24 cellular contexts compared by ENCODE assay signal in the genomic region with DNA sequence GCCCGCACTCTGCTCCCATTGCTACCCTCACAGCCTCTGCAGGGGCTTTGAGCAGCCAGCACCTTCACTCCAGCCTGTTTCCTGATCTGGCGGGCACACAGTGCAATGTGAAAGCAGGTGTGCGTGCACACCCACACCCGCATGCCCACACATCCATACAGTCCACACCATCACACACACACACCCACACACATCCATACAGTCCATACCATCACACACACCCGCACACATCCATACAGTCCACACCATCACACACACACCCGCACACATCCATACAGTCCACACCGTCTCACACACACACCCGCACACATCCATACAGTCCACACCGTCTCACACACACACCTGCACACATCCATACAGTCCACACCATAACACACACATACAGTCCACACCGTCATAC. TPM values are rescaled to one million over a fixed set of nuclear protein-coding genes. Genes with fewer than 3 reads are reported as not detected.
DNase-seq lines count a peak whose midpoint lies in the region; ATAC-seq, FAIRE-seq and TF ChIP-seq lines count a peak whose summit lies in the region.
"Had no signal": no experiment of that assay in that cellular context is flagged by ENCODE, and none has a peak within 500 bp of the region (broad histone marks: within the 10 kb centered on the region; RNA-seq: fewer than 3 reads in every experiment).

No MANE protein-coding gene starts in this region.

- peaks cover 0 to 69% (median 8%) of the 10 kb centered on the region in 3 donors for H3K36me3 ChIP-seq in tibial nerve

- peak; percentile 88 for FAIRE-seq in islet of Langerhans (lab: Jason Lieb, UNC)
- FAIRE-seq: A204.1 had no signal

- ATAC-seq in activated CD8-positive, alpha-beta memory T cell treated with anti-CD3 and anti-CD28 coated beads, Interleukin-2, amount 10 ng/mL, durations not matched to agents 7 days and 5 days, result peak; percentile 12
- no peak for ATAC-seq in stimulated activated naive CD8-positive, alpha-beta T cell treated with anti-CD3 and anti-CD28 coated beads, Interleukin-15, Interleukin-2, amounts not matched to agents 100 U/mL and 50 U/mL, for 24 hours
- ATAC-seq in HG02623 (IDR thresholded peaks at IDR 0.05; ENCODE audit: unreplicated experiment), result no peak

- CTCF ChIA-PET in activated CD8-positive, alpha-beta memory T cell treated with anti-CD3 and anti-CD28 coated beads, Interleukin-2, amount 10 ng/mL, durations not matched to agents 7 days and 5 days (lab: Charles Lee), result no interaction called here

- H3K36me3 Mint-ChIP-seq in activated CD8-positive, alpha-beta memory T cell treated with anti-CD3 and anti-CD28 coated beads, Interleukin-2, amount 10 ng/mL, durations not matched to agents 7 days and 5 days, result peaks cover 8% of the 10 kb centered on the region
- H3K36me3 Mint-ChIP-seq: IgD-negative memory B cell had no signal

- TF ChIP-seq EP300 in tibial nerve (IDR thresholded peaks at IDR 0.05), result no peak

- no peaks in the 10 kb centered on the region for H3K9me3 ChIP-seq in tibial nerve
- H3K9me3 ChIP-seq: BE2C had no signal

- WGBS in tibial nerve, 2 donors, result 74 to 81% methylated on average over 10 of the region's 10 CpGs

- no peak overlapping the region for H3K4me3 ChIP-seq in tibial nerve
- H3K4me3 ChIP-seq: lung had no signal

- H3K4me1 Mint-ChIP-seq in activated CD8-positive, alpha-beta memory T cell treated with anti-CD3 and anti-CD28 coated beads, Interleukin-2, amount 10 ng/mL, durations not matched to agents 7 days and 5 days, result no peaks in the 10 kb centered on the region

- no peaks in the 10 kb centered on the region for H3K9me3 Mint-ChIP-seq in activated CD8-positive, alpha-beta memory T cell treated with anti-CD3 and anti-CD28 coated beads, Interleukin-2, amount 10 ng/mL, durations not matched to agents 7 days and 5 days (ENCODE audit: low read depth)
- H3K9me3 Mint-ChIP-seq: IgD-negative memory B cell had no signal

- no peaks in the 10 kb centered on the region for H3K27me3 Mint-ChIP-seq in activated CD8-positive, alpha-beta memory T cell treated with anti-CD3 and anti-CD28 coated beads, Interleukin-2, amount 10 ng/mL, durations not matched to agents 7 days and 5 days
- H3K27me3 Mint-ChIP-seq: IgD-negative memory B cell had no signal

- H3K27ac ChIP-seq in caudate nucleus (ENCODE audit: low read depth, low read length) (peak overlapping the region; percentile 93), tibial nerve (peak overlapping the region in 3 of 4 donors; percentile 56 to 87 (median 80))

- peaks cover 0 to 68% (median 29%) of the 10 kb centered on the region in 4 donors for H3K4me1 ChIP-seq in tibial nerve
- H3K4me1 ChIP-seq: BE2C had no signal

- no peak for TF ChIP-seq POLR2A in tibial nerve (IDR thresholded peaks at IDR 0.05)

- H3K27me3 ChIP-seq in tibial nerve, result no peaks in the 10 kb centered on the region
- H3K27me3 ChIP-seq: BE2C had no signal

- H3K27ac Mint-ChIP-seq in activated CD8-positive, alpha-beta memory T cell treated with anti-CD3 and anti-CD28 coated beads, Interleukin-2, amount 10 ng/mL, durations not matched to agents 7 days and 5 days, result no peak overlapping the region

- no peak for TF ChIP-seq CTCF in tibial nerve (IDR thresholded peaks at IDR 0.05)

- no peak overlapping the region for H3K4me3 Mint-ChIP-seq in activated CD8-positive, alpha-beta memory T cell treated with anti-CD3 and anti-CD28 coated beads, Interleukin-2, amount 10 ng/mL, durations not matched to agents 7 days and 5 days

- no peak for DNase-seq in activated CD8-positive, alpha-beta memory T cell treated with anti-CD3 and anti-CD28 coated beads, Interleukin-2, amount 10 ng/mL, durations not matched to agents 7 days and 5 days
- no peak for DNase-seq in activated CD8-positive, alpha-beta memory T cell treated with anti-CD3 and anti-CD28 coated beads, Interleukin-2, amount 50 U/mL, for 48 hours
- peak in 2 of 61 donors; percentile 5 to 9 for DNase-seq in caudate nucleus (lab: John Stamatoyannopoulos, UW)
- no peak for DNase-seq in tibial nerve (ENCODE audit: low spot score in 2 of 2)
- DNase-seq in HuH-7.5 (ENCODE audit: low spot score), result no peak
- no peak for DNase-seq in stimulated activated naive CD8-positive, alpha-beta T cell treated with anti-CD3 and anti-CD28 coated beads, Interleukin-15, Interleukin-2, amounts not matched to agents 100 U/mL and 50 U/mL, for 24 hours
- DNase-seq: activated CD4-positive, alpha-beta T cell treated with anti-CD3 and anti-CD28 coated beads, Interleukin-2, amount 50 U/mL, for 1 hour; activated naive CD4-positive, alpha-beta T cell treated with Interleukin-2 at 50 U/mL for 16 hours; activated T-cell treated with anti-CD3 and anti-CD28 coated beads for 4 hours; aorta; BE2C; cerebellar nuclear complex; effector CD8-positive, alpha-beta T cell; MM.1S; NCI-H1694; NCI-H748 treated with DMSO at 0.1 percent for 48 hours; occipital lobe; SHP77 treated with DMSO at 0.1 percent for 48 hours; stimulated activated CD4-positive, alpha-beta T cell treated with anti-CD3 and anti-CD28 coated beads, Interleukin-12 subunit alpha, Interleukin-12 subunit beta, amount 100 ng/mL, for 4 hours had no signal

RNA-seq across cellular contexts. Expression of a gene that starts 28.0 kb away (rescaled TPM):
- total RNA-seq in activated CD8-positive, alpha-beta memory T cell treated with anti-CD3 and anti-CD28 coated beads, Interleukin-2, amount 10 ng/mL, durations not matched to agents 7 days and 5 days, result 10 to 100 TPM; 34.0 to 39.4 TPM
- 10 to 100 TPM; 23.0 to 32.4 (median 26.3) TPM for total RNA-seq in tibial nerve

RNA-seq across cellular contexts. Expression of a gene that starts 31.1 kb away (rescaled TPM):
- total RNA-seq in activated CD8-positive, alpha-beta memory T cell treated with anti-CD3 and anti-CD28 coated beads, Interleukin-2, amount 10 ng/mL, durations not matched to agents 7 days and 5 days, result 10 to 100 TPM; 67.4 to 72.6 TPM
- 10 to 100 TPM; 64.9 to 97.7 (median 86.7) TPM for total RNA-seq in tibial nerve

RNA-seq across cellular contexts. Expression of a gene that starts 50.3 kb away (rescaled TPM):
- total RNA-seq in activated CD8-positive, alpha-beta memory T cell treated with anti-CD3 and anti-CD28 coated beads, Interleukin-2, amount 10 ng/mL, durations not matched to agents 7 days and 5 days, result 1,000 to 10,000 TPM; 1,382 to 1,952 TPM
- 1,000 to 10,000 TPM; 1,233 to 1,650 (median 1,549) TPM for total RNA-seq in tibial nerve
